In genomic region chr11:3153291-3153861, GRCh38 we compare ENCODE assay signal across 10 cellular contexts. TPM values are rescaled to one million over a fixed set of nuclear protein-coding genes. Genes with fewer than 3 reads are reported as not detected.
DNase-seq lines count a peak whose midpoint lies in the region; ATAC-seq and TF ChIP-seq lines count a peak whose summit lies in the region.
"Had no signal": no experiment of that assay in that cellular context is flagged by ENCODE, and none has a peak within 500 bp of the region (broad histone marks: within the 10 kb centered on the region; RNA-seq: fewer than 3 reads in every experiment).

No MANE protein-coding gene starts in this region.

- DNase-seq in BJ (ENCODE audit: low read depth) (peak; percentile 74), adrenal gland (peak in 5 of 7 donors; percentile 44 to 91 (median 58)), left ventricle myocardium superior (peak; percentile 84), renal cortical epithelial cell (ENCODE audit: low read depth) (peak; percentile 65), HEK293T (ENCODE audit: extremely low spot score) (no peak), NCI-H748 (lab: John Stamatoyannopoulos, UW; ENCODE audit: unreplicated experiment) (no peak)
- DNase-seq in activated CD4-positive, alpha-beta T cell treated with anti-CD3 and anti-CD28 coated beads for 36 hours, result no peak
- DNase-seq: DMS153 had no signal

- TF ChIP-seq POLR2A in adrenal gland (IDR thresholded peaks at IDR 0.05), result no peak

- H3K27ac Mint-ChIP-seq in activated CD4-positive, alpha-beta T cell treated with anti-CD3 and anti-CD28 coated beads for 36 hours, result no peak overlapping the region
- H3K27ac Mint-ChIP-seq: activated T-helper 2 cell treated with anti-CD3 and anti-CD28 coated beads, Interferon-gamma antibody, Interleukin-2, Interleukin-4, amounts not matched to agents 10 μg/mL and 5 μg/mL and 100 μg/mL, durations not matched to agents 14 hours and 24 hours and 36 hours had no signal

- ATAC-seq in left ventricle myocardium superior (peak; percentile 75), HG02759 (IDR thresholded peaks at IDR 0.05; ENCODE audit: unreplicated experiment) (no peak)
- no peak for ATAC-seq in activated CD4-positive, alpha-beta T cell treated with anti-CD3 and anti-CD28 coated beads for 36 hours

- H3K9me3 Mint-ChIP-seq in activated CD4-positive, alpha-beta T cell treated with anti-CD3 and anti-CD28 coated beads for 36 hours (ENCODE audit: low read depth), result no peaks in the 10 kb centered on the region
- H3K9me3 Mint-ChIP-seq: activated T-helper 2 cell treated with anti-CD3 and anti-CD28 coated beads, Interferon-gamma antibody, Interleukin-2, Interleukin-4, amounts not matched to agents 10 μg/mL and 5 μg/mL and 100 μg/mL, durations not matched to agents 14 hours and 24 hours and 36 hours had no signal

- H3K4me3 Mint-ChIP-seq in activated CD4-positive, alpha-beta T cell treated with anti-CD3 and anti-CD28 coated beads for 36 hours, result no peak overlapping the region

- intact Hi-C loops in adrenal gland (cut with DNase I), result no loop called here
- intact Hi-C loops in left ventricle myocardium superior (cut with micrococcal nuclease), result no loop called here
- intact Hi-C loops in activated CD4-positive, alpha-beta T cell treated with anti-CD3 and anti-CD28 coated beads for 36 hours (cut with DNase I, micrococcal nuclease), result no loop called here

- H3K36me3 ChIP-seq in BJ (ENCODE audit: control insufficient read depth, insufficient read depth, low read length) (peaks cover 4% of the 10 kb centered on the region), adrenal gland (replicated peaks in 1 of 2) (no peaks in the 10 kb centered on the region)

- POLR2A ChIA-PET in BJ (lab: Charles Lee), result no interaction called here
- POLR2A ChIA-PET in activated CD4-positive, alpha-beta T cell treated with anti-CD3 and anti-CD28 coated beads for 36 hours (lab: Charles Lee), result interaction anchor here (0.5 kb wide), 1 partner anchor 1252 kb away, joined by 5 read pairs; no protein-coding TSS in a partner anchor
- POLR2A ChIA-PET in HEK293T (lab: Yijun Ruan, JAX), result no interaction called here

- H3K4me3 ChIP-seq in BJ (ENCODE audit: low read depth, low read length) (no peak overlapping the region), adrenal gland (no peak overlapping the region)

- H3K27me3 ChIP-seq in BJ (ENCODE audit: control insufficient read depth, insufficient read depth, low read length) (no peaks in the 10 kb centered on the region), adrenal gland (no peaks in the 10 kb centered on the region)

- H3K9me3 ChIP-seq in adrenal gland (replicated peaks in 1 of 3), result no peaks in the 10 kb centered on the region

- peaks cover 6% of the 10 kb centered on the region for H3K4me1 Mint-ChIP-seq in activated CD4-positive, alpha-beta T cell treated with anti-CD3 and anti-CD28 coated beads for 36 hours

- H3K36me3 Mint-ChIP-seq in activated CD4-positive, alpha-beta T cell treated with anti-CD3 and anti-CD28 coated beads for 36 hours (ENCODE audit: low read depth), result no peaks in the 10 kb centered on the region

- no peak for TF ChIP-seq CTCF in BJ (IDR thresholded peaks at IDR 0.05; ENCODE audit: insufficient read depth, low read depth, low read length)
- TF ChIP-seq CTCF in adrenal gland (IDR thresholded peaks at IDR 0.05), result no peak

- H3K27me3 Mint-ChIP-seq in activated CD4-positive, alpha-beta T cell treated with anti-CD3 and anti-CD28 coated beads for 36 hours, result no peaks in the 10 kb centered on the region

- CTCF ChIA-PET in BJ (lab: Yijun Ruan, JAX), result no interaction called here
- CTCF ChIA-PET in activated CD4-positive, alpha-beta T cell treated with anti-CD3 and anti-CD28 coated beads for 36 hours (lab: Charles Lee), result interaction anchor here (0.7 kb wide), 1 partner anchor 51 kb away, joined by 3 read pairs; no protein-coding TSS in a partner anchor
- CTCF ChIA-PET in HEK293T (lab: Yijun Ruan, JAX), result no interaction called here

- peak overlapping the region in 3 of 5 donors; percentile 53 to 84 (median 67) for H3K27ac ChIP-seq in adrenal gland

- peaks cover 0 to 20% of the 10 kb centered on the region in 2 donors for H3K4me1 ChIP-seq in adrenal gland (replicated peaks in 1 of 2)

- WGBS in adrenal gland, 4 donors, result 57 to 69% (median 61%) methylated on average over 14 of the region's 14 CpGs

TF ChIP-seq in HEK293T, 16 proteins besides CTCF, POLR2A, EP300 and RAD21:
- TF ChIP-seq FOXK2 (IDR thresholded peaks at IDR 0.05), result no peak
- no peak for TF ChIP-seq CTBP1 (IDR thresholded peaks at IDR 0.05; ENCODE audit: borderline replicate concordance)
- no peak for TF ChIP-seq SUZ12 (IDR thresholded peaks at IDR 0.05)
- TF ChIP-seq TARDBP (IDR thresholded peaks at IDR 0.05), result no peak
- TF ChIP-seq PKNOX1 (IDR thresholded peaks at IDR 0.05), result no peak
- no peak for TF ChIP-seq FOXA1 (IDR thresholded peaks at IDR 0.05)
- TF ChIP-seq LEF1 (IDR thresholded peaks at IDR 0.05; ENCODE audit: borderline replicate concordance), result no peak
- TF ChIP-seq HDGF (IDR thresholded peaks at IDR 0.05; ENCODE audit: borderline replicate concordance), result no peak
- no peak for TF ChIP-seq FOXM1 (IDR thresholded peaks at IDR 0.05; ENCODE audit: borderline replicate concordance)
- no peak for TF ChIP-seq ELF4 (IDR thresholded peaks at IDR 0.05)
- no peak for TF ChIP-seq ZNF384 (IDR thresholded peaks at IDR 0.05)
- no peak for TF ChIP-seq BHLHE40 (IDR thresholded peaks at IDR 0.05; ENCODE audit: borderline replicate concordance)
- no peak for TF ChIP-seq SP1 (IDR thresholded peaks at IDR 0.05)

RNA-seq across cellular contexts. Expression of gene OSBPL5, which starts 11.7 kb away (rescaled TPM):
- polyA plus RNA-seq in BJ (2011; rRNA removed) (10.4 and 20.8 TPM in 2 replicates), adrenal gland (10 to 100 TPM in 2 of 3 donors, 1 to 10 TPM in 1; 2.7 to 30.6 (median 18.9) TPM)
- 18.0 and 22.3 TPM in 2 replicates for polyA minus RNA-seq in BJ (2011; rRNA and poly(A)+ RNA removed)
- total RNA-seq in adrenal gland (10 to 100 TPM; 12.0 to 29.3 (median 21.8) TPM), left ventricle myocardium superior (15.9 TPM), renal cortical epithelial cell (11.3 and 21.3 TPM in 2 replicates)
- 1 to 10 TPM; 5.8 to 7.1 TPM for total RNA-seq in activated CD4-positive, alpha-beta T cell treated with anti-CD3 and anti-CD28 coated beads for 36 hours

Comparison
In these comparisons a context has a peak if more than half of its experiments do, and no peak if none do; other contexts are left out.
1. DNase-seq: peak in BJ (single experiment), adrenal gland (5 of 7), left ventricle myocardium superior (single experiment) and renal cortical epithelial cell (single experiment); none in activated CD4-positive, alpha-beta T cell treated with anti-CD3 and anti-CD28 coated beads for 36 hours (single experiment), HEK293T (single experiment) and NCI-H748 (single experiment).